12 cellular contexts compared by ENCODE assay signal in genomic region chr20:32188376-32189122, GRCh38. TPM values are rescaled to one million over a fixed set of nuclear protein-coding genes. Genes with fewer than 3 reads are reported as not detected.
DNase-seq lines count a peak whose midpoint lies in the region; ATAC-seq and TF ChIP-seq lines count a peak whose summit lies in the region.
"Had no signal": no experiment of that assay in that cellular context is flagged by ENCODE, and none has a peak within 500 bp of the region (broad histone marks: within the 10 kb centered on the region; RNA-seq: fewer than 3 reads in every experiment).

No MANE protein-coding gene starts in this region.

- H3K27ac ChIP-seq in naive thymus-derived CD4-positive, alpha-beta T cell (ENCODE audit: low read depth, low read length): peak overlapping the region; percentile 82

- H3K27ac Mint-ChIP-seq in activated naive CD4-positive, alpha-beta T cell treated with anti-CD3 and anti-CD28 coated beads, Interleukin-2, amount 10 ng/mL, durations not matched to agents 7 days and 5 days: no peak overlapping the region
- H3K27ac Mint-ChIP-seq in activated naive CD8-positive, alpha-beta T cell treated with anti-CD3 and anti-CD28 coated beads, Interleukin-2, amount 50 U/mL, for 24 hours: peak overlapping the region; percentile 83
- peak overlapping the region; percentile 71 to 95 (median 84) for H3K27ac Mint-ChIP-seq in naive thymus-derived CD4-positive, alpha-beta T cell
- peak overlapping the region; percentile 87 for H3K27ac Mint-ChIP-seq in type B pancreatic cell

- H3K9me3 ChIP-seq in naive thymus-derived CD4-positive, alpha-beta T cell (ENCODE audit: control insufficient read depth in 2 of 3, low read length in 3 of 3): no peaks in the 10 kb centered on the region
- H3K9me3 ChIP-seq: heart right ventricle had no signal

- no peaks in the 10 kb centered on the region for H3K36me3 Mint-ChIP-seq in activated naive CD4-positive, alpha-beta T cell treated with anti-CD3 and anti-CD28 coated beads, Interleukin-2, amount 10 ng/mL, durations not matched to agents 7 days and 5 days
- peaks cover 15% of the 10 kb centered on the region for H3K36me3 Mint-ChIP-seq in activated naive CD8-positive, alpha-beta T cell treated with anti-CD3 and anti-CD28 coated beads, Interleukin-2, amount 50 U/mL, for 24 hours (ENCODE audit: low read depth)
- H3K36me3 Mint-ChIP-seq in naive thymus-derived CD4-positive, alpha-beta T cell: peaks cover 0 to 4% (median 0%) of the 10 kb centered on the region in 5 donors
- peaks cover 8% of the 10 kb centered on the region for H3K36me3 Mint-ChIP-seq in type B pancreatic cell

- H3K4me1 Mint-ChIP-seq in activated naive CD4-positive, alpha-beta T cell treated with anti-CD3 and anti-CD28 coated beads, Interleukin-2, amount 10 ng/mL, durations not matched to agents 7 days and 5 days: peaks cover 15% of the 10 kb centered on the region
- H3K4me1 Mint-ChIP-seq in activated naive CD8-positive, alpha-beta T cell treated with anti-CD3 and anti-CD28 coated beads, Interleukin-2, amount 50 U/mL, for 24 hours: peaks cover 45% of the 10 kb centered on the region
- peaks cover 10 to 50% (median 26%) of the 10 kb centered on the region in 7 donors for H3K4me1 Mint-ChIP-seq in naive thymus-derived CD4-positive, alpha-beta T cell
- peaks cover 28% of the 10 kb centered on the region for H3K4me1 Mint-ChIP-seq in type B pancreatic cell (ENCODE audit: unreplicated experiment)

- CTCF ChIA-PET in activated naive CD4-positive, alpha-beta T cell treated with anti-CD3 and anti-CD28 coated beads, Interleukin-2, amount 10 ng/mL, durations not matched to agents 7 days and 5 days (lab: Charles Lee): no interaction called here
- CTCF ChIA-PET in naive thymus-derived CD4-positive, alpha-beta T cell (lab: Charles Lee): no interaction called here

- intact Hi-C loops in naive thymus-derived CD4-positive, alpha-beta T cell (cut with micrococcal nuclease): loop anchor here in 1 of 2 donors (1.0 kb wide), 1 partner anchor 19 kb away; the partner anchor contains the start of genes PLAGL2 and POFUT1

- H3K27me3 ChIP-seq in naive thymus-derived CD4-positive, alpha-beta T cell (ENCODE audit: control insufficient read depth in 2 of 2, insufficient read depth in 2 of 2, low read length in 2 of 2): no peaks in the 10 kb centered on the region
- H3K27me3 ChIP-seq: heart right ventricle had no signal

- H3K27me3 Mint-ChIP-seq in activated naive CD4-positive, alpha-beta T cell treated with anti-CD3 and anti-CD28 coated beads, Interleukin-2, amount 10 ng/mL, durations not matched to agents 7 days and 5 days: peaks cover 5% of the 10 kb centered on the region
- H3K27me3 Mint-ChIP-seq in activated naive CD8-positive, alpha-beta T cell treated with anti-CD3 and anti-CD28 coated beads, Interleukin-2, amount 50 U/mL, for 24 hours: no peaks in the 10 kb centered on the region
- H3K27me3 Mint-ChIP-seq in naive thymus-derived CD4-positive, alpha-beta T cell: no peaks in the 10 kb centered on the region
- no peaks in the 10 kb centered on the region for H3K27me3 Mint-ChIP-seq in type B pancreatic cell

- no peak for DNase-seq in activated naive CD4-positive, alpha-beta T cell treated with anti-CD3 and anti-CD28 coated beads, Interleukin-2, amount 10 ng/mL, durations not matched to agents 7 days and 5 days
- no peak for DNase-seq in activated naive CD4-positive, alpha-beta T cell treated with anti-CD3 and anti-CD28 coated beads, Interleukin-2, amount 50 U/mL, for 16 hours
- no peak for DNase-seq in activated naive CD8-positive, alpha-beta T cell treated with anti-CD3 and anti-CD28 coated beads, Interleukin-2, amount 50 U/mL, for 24 hours
- no peak for DNase-seq in naive thymus-derived CD4-positive, alpha-beta T cell
- no peak for DNase-seq in type B pancreatic cell (ENCODE audit: extremely low spot score, unreplicated experiment)
- no peak for DNase-seq in inferior parietal cortex (ENCODE audit: extremely low spot score)
- DNase-seq: activated CD4-positive, alpha-beta T cell treated with anti-CD3 and anti-CD28 coated beads, Interleukin-2, amount 50 U/mL, for 4 hours; heart right ventricle; NCI-H1930; right cardiac atrium had no signal

- POLR2A ChIA-PET in naive thymus-derived CD4-positive, alpha-beta T cell (lab: Charles Lee): interaction anchor here (0.7 to 1.5 kb wide), 5 partner anchors 10 to 171 kb away, joined by 3 to 4 read pairs (median 3); partner anchors contain the start of gene ASXL1

- peaks cover 10 to 18% of the 10 kb centered on the region in 2 donors for H3K4me1 ChIP-seq in naive thymus-derived CD4-positive, alpha-beta T cell (ENCODE audit: control insufficient read depth in 2 of 2, insufficient read depth in 2 of 2, low read length in 2 of 2)

- no peaks in the 10 kb centered on the region for H3K9me3 Mint-ChIP-seq in activated naive CD4-positive, alpha-beta T cell treated with anti-CD3 and anti-CD28 coated beads, Interleukin-2, amount 10 ng/mL, durations not matched to agents 7 days and 5 days
- no peaks in the 10 kb centered on the region for H3K9me3 Mint-ChIP-seq in activated naive CD8-positive, alpha-beta T cell treated with anti-CD3 and anti-CD28 coated beads, Interleukin-2, amount 50 U/mL, for 24 hours
- peaks cover 0 to 2% (median 0%) of the 10 kb centered on the region in 11 donors for H3K9me3 Mint-ChIP-seq in naive thymus-derived CD4-positive, alpha-beta T cell
- H3K9me3 Mint-ChIP-seq in type B pancreatic cell: no peaks in the 10 kb centered on the region

- H3K4me3 ChIP-seq in naive thymus-derived CD4-positive, alpha-beta T cell (ENCODE audit: low read length): no peak overlapping the region

- no peaks in the 10 kb centered on the region for H3K36me3 ChIP-seq in naive thymus-derived CD4-positive, alpha-beta T cell (ENCODE audit: control insufficient read depth in 2 of 3, insufficient read depth in 3 of 3, low read length in 3 of 3)

- peak overlapping the region; percentile 54 for H3K4me3 Mint-ChIP-seq in activated naive CD4-positive, alpha-beta T cell treated with anti-CD3 and anti-CD28 coated beads, Interleukin-2, amount 10 ng/mL, durations not matched to agents 7 days and 5 days
- peak overlapping the region; percentile 75 for H3K4me3 Mint-ChIP-seq in activated naive CD8-positive, alpha-beta T cell treated with anti-CD3 and anti-CD28 coated beads, Interleukin-2, amount 50 U/mL, for 24 hours
- peak overlapping the region; percentile 61 to 91 (median 84) for H3K4me3 Mint-ChIP-seq in naive thymus-derived CD4-positive, alpha-beta T cell
- peak overlapping the region; percentile 90 for H3K4me3 Mint-ChIP-seq in type B pancreatic cell

- no peak for ATAC-seq in activated naive CD8-positive, alpha-beta T cell treated with anti-CD3 and anti-CD28 coated beads, Interleukin-2, amount 50 U/mL, for 24 hours
- no peak for ATAC-seq in naive thymus-derived CD4-positive, alpha-beta T cell
- no peak for ATAC-seq in GM19023 (IDR thresholded peaks at IDR 0.05; ENCODE audit: unreplicated experiment)
- no peak for ATAC-seq in HG03039 (IDR thresholded peaks at IDR 0.05; ENCODE audit: unreplicated experiment)
- ATAC-seq: right cardiac atrium had no signal

- TF ChIP-seq CTCF in type B pancreatic cell (conservative IDR thresholded peaks at IDR 0.05): no peak

RNA-seq across cellular contexts. Expression of gene PLAGL2, which starts 19.0 kb away (rescaled TPM):
- total RNA-seq in naive thymus-derived CD4-positive, alpha-beta T cell: 10 to 100 TPM; 15.6 to 30.1 (median 17.6) TPM
- polyA plus RNA-seq in naive thymus-derived CD4-positive, alpha-beta T cell: 1 to 10 TPM; 3.1 to 5.1 TPM
- 52.1 and 52.7 TPM in 2 replicates for total RNA-seq in type B pancreatic cell (ENCODE audit: low replicate concordance)

RNA-seq across cellular contexts. Expression of gene POFUT1, which starts 19.1 kb away (rescaled TPM):
- 10 to 100 TPM; 12.5 to 32.2 (median 19.7) TPM for total RNA-seq in naive thymus-derived CD4-positive, alpha-beta T cell
- polyA plus RNA-seq in naive thymus-derived CD4-positive, alpha-beta T cell: 10 to 100 TPM; 16.8 to 18.0 TPM
- 48.9 and 55.8 TPM in 2 replicates for total RNA-seq in type B pancreatic cell (ENCODE audit: low replicate concordance)
